ENCODE assay signal across 9 cellular contexts in the genomic region with DNA sequence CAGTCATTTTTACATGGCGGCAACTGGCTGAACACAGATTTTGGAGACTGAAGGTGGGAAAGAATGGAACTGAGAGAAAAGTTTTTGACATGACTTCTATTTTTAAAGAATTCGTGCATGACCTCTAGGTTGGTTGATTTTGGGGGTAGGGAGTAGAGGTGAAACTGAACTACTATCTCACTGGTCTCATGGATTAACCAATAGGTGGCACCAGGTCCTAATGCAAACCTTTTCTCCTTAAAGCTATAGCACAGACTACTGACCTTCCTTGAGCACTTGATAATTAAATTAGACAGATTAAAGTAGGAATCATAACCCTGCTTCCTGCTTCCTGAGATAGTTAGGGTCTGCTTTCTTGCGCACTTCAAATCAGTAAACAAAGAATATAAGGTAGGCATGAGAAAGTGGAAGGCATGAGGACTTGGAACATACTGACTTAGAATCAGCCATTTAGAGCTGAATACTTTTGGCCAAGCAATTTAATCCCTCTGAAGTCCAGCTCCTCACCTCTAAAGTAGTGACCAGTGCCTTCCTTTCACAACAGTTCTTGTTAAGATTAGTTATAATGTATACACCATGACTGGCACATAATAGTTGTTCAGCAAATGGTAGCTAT.
A peak's percentile ranks its signal among the peaks of the same experiment; 100 is the strongest.
DNase-seq lines count a peak whose midpoint lies in the region; ATAC-seq and TF ChIP-seq lines count a peak whose summit lies in the region.
"Had no signal": no experiment of that assay in that cellular context is flagged by ENCODE, and none has a peak within 500 bp of the region (broad histone marks: within the 10 kb centered on the region; RNA-seq: fewer than 3 reads in every experiment).

No MANE protein-coding gene starts in this region.

- H3K9me3 Mint-ChIP-seq in GM23338, result peaks cover 8% of the 10 kb centered on the region; the same call in 2 of the 3 replicates

- no peaks in the 10 kb centered on the region for H4K20me1 ChIP-seq in GM23338 (replicated peaks; ENCODE audit: insufficient read depth)
- H4K20me1 ChIP-seq in OCI-LY3 (ENCODE audit: insufficient read depth, low read length), result no peaks in the 10 kb centered on the region

- H3K36me3 Mint-ChIP-seq in GM23338 (ENCODE audit: low read depth), result no peaks in the 10 kb centered on the region
- H3K36me3 Mint-ChIP-seq: T-cell had no signal

- TF ChIP-seq CTCF in AG04450 (IDR thresholded peaks at IDR 0.05; ENCODE audit: low read depth, low read length) (peak; percentile 44; the same call in 1 of the 2 replicates), GM23338 (conservative IDR thresholded peaks at IDR 0.05; ENCODE audit: low read depth in 2 of 2) (peak; percentile 73 to 75), OCI-LY3 (IDR thresholded peaks at IDR 0.05; ENCODE audit: low read depth, low read length) (peak; percentile 60)

- H3K9me2 ChIP-seq in GM23338 (ENCODE audit: insufficient read depth), result peaks cover 4% of the 10 kb centered on the region; the same call in 1 of the 2 replicates

- ATAC-seq in GM23338 (peak; percentile 95), HG03095 (IDR thresholded peaks at IDR 0.05; ENCODE audit: unreplicated experiment) (no peak), GM21515 (IDR thresholded peaks at IDR 0.05; ENCODE audit: unreplicated experiment) (no peak)
- ATAC-seq: T-cell had no signal

- H2AFZ ChIP-seq in GM23338, result no peak overlapping the region
- no peak overlapping the region for H2AFZ ChIP-seq in OCI-LY3 (ENCODE audit: low read depth, low read length)

- CTCF ChIA-PET in AG04450 (lab: Charles Lee), result interaction anchor here (1.4 to 1.7 kb wide), 2 partner anchors 9 to 338 kb away, joined by 6 to 10 read pairs; no protein-coding TSS in a partner anchor

- no peak overlapping the region for H3K27ac ChIP-seq in AG04450 (ENCODE audit: low read depth, low read length)
- H3K27ac ChIP-seq in GM23338 (ENCODE audit: low read depth), result no peak overlapping the region
- no peak overlapping the region for H3K27ac ChIP-seq in OCI-LY3 (ENCODE audit: low read length)

- H3K4me2 ChIP-seq in GM23338 (no peak overlapping the region), OCI-LY3 (ENCODE audit: low read length) (no peak overlapping the region)

- no peak overlapping the region for H3K27ac Mint-ChIP-seq in GM23338
- H3K27ac Mint-ChIP-seq: T-cell had no signal

- no peaks in the 10 kb centered on the region for H3K79me2 ChIP-seq in GM23338 (replicated peaks; ENCODE audit: insufficient read depth)
- no peaks in the 10 kb centered on the region for H3K79me2 ChIP-seq in OCI-LY3 (ENCODE audit: low read length)

- H3F3A ChIP-seq in GM23338 (replicated peaks; ENCODE audit: low read depth), result no peaks in the 10 kb centered on the region

- no peak overlapping the region for H3K9ac ChIP-seq in OCI-LY3 (ENCODE audit: low read length)

- H3K4me1 ChIP-seq in GM23338 (ENCODE audit: insufficient read depth) (no peaks in the 10 kb centered on the region), OCI-LY3 (ENCODE audit: low read length) (no peaks in the 10 kb centered on the region)

- no peak overlapping the region for H3K4me3 Mint-ChIP-seq in GM23338
- H3K4me3 Mint-ChIP-seq: T-cell had no signal

- no peaks in the 10 kb centered on the region for H3K27me3 ChIP-seq in AG04450 (ENCODE audit: control insufficient read depth, insufficient read depth, low read length)
- no peaks in the 10 kb centered on the region for H3K27me3 ChIP-seq in GM23338 (ENCODE audit: insufficient read depth)
- no peaks in the 10 kb centered on the region for H3K27me3 ChIP-seq in OCI-LY3 (ENCODE audit: low read depth, low read length)

- H3K36me3 ChIP-seq in GM23338 (ENCODE audit: insufficient read depth) (no peaks in the 10 kb centered on the region), OCI-LY3 (replicated peaks; ENCODE audit: low read depth, low read length) (no peaks in the 10 kb centered on the region)

- DNase-seq in AG04450 (ENCODE audit: low read depth, low spot score) (no peak), GM23338 (ENCODE audit: low spot score) (peak; percentile 64), fibroblast of peridontal ligament (ENCODE audit: extremely low read depth) (peak; percentile 75), KG1 (lab: John Stamatoyannopoulos, UW) (no peak)
- DNase-seq in NK-92 treated with Interleukin-12 subunit alpha and Interleukin-12 subunit beta, amount 100 ng/mL, for 24 hours (lab: John Stamatoyannopoulos, UW), result no peak
- DNase-seq: T-cell had no signal

- no peaks in the 10 kb centered on the region for H3K4me1 Mint-ChIP-seq in GM23338
- H3K4me1 Mint-ChIP-seq: T-cell had no signal

- H3K9me3 ChIP-seq in AG04450 (ENCODE audit: control insufficient read depth, insufficient read depth, low read length) (no peaks in the 10 kb centered on the region), OCI-LY3 (ENCODE audit: insufficient read depth, low read length) (no peaks in the 10 kb centered on the region)

- POLR2A ChIA-PET in AG04450 (lab: Yijun Ruan, JAX), result no interaction called here

- H3K4me3 ChIP-seq in AG04450 (ENCODE audit: low read depth, low read length), result no peak overlapping the region
- H3K4me3 ChIP-seq in GM23338, result no peak overlapping the region
- H3K4me3 ChIP-seq in OCI-LY3 (ENCODE audit: low read length), result no peak overlapping the region

- no peaks in the 10 kb centered on the region for H3K27me3 Mint-ChIP-seq in GM23338 (ENCODE audit: insufficient read depth, low read depth, poor library complexity)
- H3K27me3 Mint-ChIP-seq: T-cell had no signal

TF ChIP-seq in GM23338, 12 proteins besides CTCF, POLR2A, EP300 and RAD21:
- TF ChIP-seq, protein P1, sequence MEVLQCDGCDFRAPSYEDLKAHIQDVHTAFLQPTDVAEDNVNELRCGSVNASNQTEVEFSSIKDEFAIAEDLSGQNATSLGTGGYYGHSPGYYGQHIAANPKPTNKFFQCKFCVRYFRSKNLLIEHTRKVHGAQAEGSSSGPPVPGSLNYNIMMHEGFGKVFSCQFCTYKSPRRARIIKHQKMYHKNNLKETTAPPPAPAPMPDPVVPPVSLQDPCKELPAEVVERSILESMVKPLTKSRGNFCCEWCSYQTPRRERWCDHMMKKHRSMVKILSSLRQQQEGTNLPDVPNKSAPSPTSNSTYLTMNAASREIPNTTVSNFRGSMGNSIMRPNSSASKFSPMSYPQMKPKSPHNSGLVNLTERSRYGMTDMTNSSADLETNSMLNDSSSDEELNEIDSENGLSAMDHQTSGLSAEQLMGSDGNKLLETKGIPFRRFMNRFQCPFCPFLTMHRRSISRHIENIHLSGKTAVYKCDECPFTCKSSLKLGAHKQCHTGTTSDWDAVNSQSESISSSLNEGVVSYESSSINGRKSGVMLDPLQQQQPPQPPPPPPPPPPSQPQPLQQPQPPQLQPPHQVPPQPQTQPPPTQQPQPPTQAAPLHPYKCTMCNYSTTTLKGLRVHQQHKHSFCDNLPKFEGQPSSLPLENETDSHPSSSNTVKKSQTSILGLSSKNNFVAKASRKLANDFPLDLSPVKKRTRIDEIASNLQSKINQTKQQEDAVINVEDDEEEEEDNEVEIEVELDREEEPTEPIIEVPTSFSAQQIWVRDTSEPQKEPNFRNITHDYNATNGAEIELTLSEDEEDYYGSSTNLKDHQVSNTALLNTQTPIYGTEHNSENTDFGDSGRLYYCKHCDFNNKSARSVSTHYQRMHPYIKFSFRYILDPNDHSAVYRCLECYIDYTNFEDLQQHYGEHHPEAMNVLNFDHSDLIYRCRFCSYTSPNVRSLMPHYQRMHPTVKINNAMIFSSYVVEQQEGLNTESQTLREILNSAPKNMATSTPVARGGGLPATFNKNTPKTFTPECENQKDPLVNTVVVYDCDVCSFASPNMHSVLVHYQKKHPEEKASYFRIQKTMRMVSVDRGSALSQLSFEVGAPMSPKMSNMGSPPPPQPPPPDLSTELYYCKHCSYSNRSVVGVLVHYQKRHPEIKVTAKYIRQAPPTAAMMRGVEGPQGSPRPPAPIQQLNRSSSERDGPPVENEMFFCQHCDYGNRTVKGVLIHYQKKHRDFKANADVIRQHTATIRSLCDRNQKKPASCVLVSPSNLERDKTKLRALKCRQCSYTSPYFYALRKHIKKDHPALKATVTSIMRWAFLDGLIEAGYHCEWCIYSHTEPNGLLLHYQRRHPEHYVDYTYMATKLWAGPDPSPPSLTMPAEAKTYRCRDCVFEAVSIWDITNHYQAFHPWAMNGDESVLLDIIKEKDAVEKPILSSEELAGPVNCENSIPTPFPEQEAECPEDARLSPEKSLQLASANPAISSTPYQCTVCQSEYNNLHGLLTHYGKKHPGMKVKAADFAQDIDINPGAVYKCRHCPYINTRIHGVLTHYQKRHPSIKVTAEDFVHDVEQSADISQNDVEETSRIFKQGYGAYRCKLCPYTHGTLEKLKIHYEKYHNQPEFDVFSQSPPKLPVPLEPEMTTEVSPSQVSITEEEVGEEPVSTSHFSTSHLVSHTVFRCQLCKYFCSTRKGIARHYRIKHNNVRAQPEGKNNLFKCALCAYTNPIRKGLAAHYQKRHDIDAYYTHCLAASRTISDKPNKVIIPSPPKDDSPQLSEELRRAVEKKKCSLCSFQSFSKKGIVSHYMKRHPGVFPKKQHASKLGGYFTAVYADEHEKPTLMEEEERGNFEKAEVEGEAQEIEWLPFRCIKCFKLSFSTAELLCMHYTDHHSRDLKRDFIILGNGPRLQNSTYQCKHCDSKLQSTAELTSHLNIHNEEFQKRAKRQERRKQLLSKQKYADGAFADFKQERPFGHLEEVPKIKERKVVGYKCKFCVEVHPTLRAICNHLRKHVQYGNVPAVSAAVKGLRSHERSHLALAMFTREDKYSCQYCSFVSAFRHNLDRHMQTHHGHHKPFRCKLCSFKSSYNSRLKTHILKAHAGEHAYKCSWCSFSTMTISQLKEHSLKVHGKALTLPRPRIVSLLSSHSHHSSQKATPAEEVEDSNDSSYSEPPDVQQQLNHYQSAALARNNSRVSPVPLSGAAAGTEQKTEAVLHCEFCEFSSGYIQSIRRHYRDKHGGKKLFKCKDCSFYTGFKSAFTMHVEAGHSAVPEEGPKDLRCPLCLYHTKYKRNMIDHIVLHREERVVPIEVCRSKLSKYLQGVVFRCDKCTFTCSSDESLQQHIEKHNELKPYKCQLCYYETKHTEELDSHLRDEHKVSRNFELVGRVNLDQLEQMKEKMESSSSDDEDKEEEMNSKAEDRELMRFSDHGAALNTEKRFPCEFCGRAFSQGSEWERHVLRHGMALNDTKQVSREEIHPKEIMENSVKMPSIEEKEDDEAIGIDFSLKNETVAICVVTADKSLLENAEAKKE (CRISPR knock-in tag; IDR thresholded peaks at IDR 0.05), result no peak
- no peak for TF ChIP-seq NANOG (IDR thresholded peaks at IDR 0.05; ENCODE audit: borderline replicate concordance)
- TF ChIP-seq ZNF114 (CRISPR knock-in tag; IDR thresholded peaks at IDR 0.05), result no peak

Comparison
In these comparisons a context has a peak if more than half of its experiments do, and no peak if none do; other contexts are left out.
1. DNase-seq: peak in GM23338 (single experiment) and fibroblast of peridontal ligament (single experiment); none in AG04450 (single experiment), NK-92 treated with Interleukin-12 subunit alpha and Interleukin-12 subunit beta, amount 100 ng/mL, for 24 hours (single experiment) and KG1 (single experiment).
2. Peak in every context shown above with its lines, with median percentiles within 50 percentile points of each other: CTCF ChIP-seq.